ENCODE assay signal across 13 cellular contexts in genomic region chr13:26855071-26855470, GRCh38.
DNase-seq lines count a peak whose midpoint lies in the region; TF ChIP-seq lines count a peak whose summit lies in the region.
"Had no signal": no experiment of that assay in that cellular context is flagged by ENCODE, and none has a peak within 500 bp of the region (broad histone marks: within the 10 kb centered on the region; RNA-seq: fewer than 3 reads in every experiment).

No MANE protein-coding gene starts in this region.

- peaks cover 1% of the 10 kb centered on the region for H3K9me3 Mint-ChIP-seq in neural crest cell

- H3K9me3 ChIP-seq in effector memory CD4-positive, alpha-beta T cell (ENCODE audit: control insufficient read depth, low read length) = no peaks in the 10 kb centered on the region
- H3K9me3 ChIP-seq: SJSA1 had no signal

- H3K36me3 Mint-ChIP-seq in neural crest cell (ENCODE audit: low read depth) = no peaks in the 10 kb centered on the region
- H3K36me3 Mint-ChIP-seq: CD4-positive, alpha-beta memory T cell had no signal

- H3K4me1 ChIP-seq in effector memory CD4-positive, alpha-beta T cell (ENCODE audit: control insufficient read depth, insufficient read depth, low read length, poor library complexity, severe bottlenecking) = no peaks in the 10 kb centered on the region
- H3K4me1 ChIP-seq: SJSA1 had no signal

- H3K4me3 Mint-ChIP-seq in neural crest cell = no peak overlapping the region
- H3K4me3 Mint-ChIP-seq: B cell; CD4-positive, alpha-beta memory T cell had no signal

- no peaks in the 10 kb centered on the region for H3K36me3 ChIP-seq in effector memory CD4-positive, alpha-beta T cell (ENCODE audit: control insufficient read depth, insufficient read depth, low read length)
- H3K36me3 ChIP-seq: SJSA1 had no signal

- TF ChIP-seq CTCF in neural crest cell (conservative IDR thresholded peaks at IDR 0.05) = no peak

- peaks cover 24% of the 10 kb centered on the region for H3K4me1 Mint-ChIP-seq in neural crest cell
- H3K4me1 Mint-ChIP-seq: B cell; CD4-positive, alpha-beta memory T cell had no signal

- peaks cover 10% of the 10 kb centered on the region for H3K27me3 Mint-ChIP-seq in neural crest cell (ENCODE audit: low read depth)

- peak overlapping the region; percentile 68 for H3K27ac Mint-ChIP-seq in neural crest cell (ENCODE audit: unreplicated experiment)
- H3K27ac Mint-ChIP-seq: B cell; CD4-positive, alpha-beta memory T cell had no signal

- DNase-seq in globus pallidus (ENCODE audit: low spot score) (peak; percentile 93), neural crest cell (ENCODE audit: low read depth, low spot score) (no peak), NCI-H524 (lab: John Stamatoyannopoulos, UW) (no peak), HK-2 (ENCODE audit: unreplicated experiment) (no peak)
- DNase-seq in effector memory CD4-positive, alpha-beta T cell = no peak
- DNase-seq: CD4-positive, alpha-beta memory T cell; DMS79; NCI-H187; NCI-H524 treated with DMSO at 0.1 percent for 48 hours had no signal

- H3K27me3 ChIP-seq in effector memory CD4-positive, alpha-beta T cell (replicated peaks; ENCODE audit: control insufficient read depth, insufficient read depth, low read length, poor library complexity, severe bottlenecking) = no peaks in the 10 kb centered on the region
- H3K27me3 ChIP-seq: SJSA1 had no signal

- H3K4me3 ChIP-seq in effector memory CD4-positive, alpha-beta T cell (ENCODE audit: insufficient read depth, low read depth, low read length, poor library complexity, severe bottlenecking) = no peak overlapping the region
- H3K4me3 ChIP-seq: SJSA1 had no signal

- H3K27ac ChIP-seq in angular gyrus (ENCODE audit: low read depth, low read length) (peak overlapping the region; percentile 96), temporal lobe (ENCODE audit: low read depth, low read length) (peak overlapping the region; percentile 97)
- H3K27ac ChIP-seq in effector memory CD4-positive, alpha-beta T cell (ENCODE audit: insufficient read depth, low read length, poor library complexity, severe bottlenecking) = no peak overlapping the region
- H3K27ac ChIP-seq: SJSA1 had no signal
